Comparison of ENCODE assay signal across 1 cellular context in the genomic region with DNA sequence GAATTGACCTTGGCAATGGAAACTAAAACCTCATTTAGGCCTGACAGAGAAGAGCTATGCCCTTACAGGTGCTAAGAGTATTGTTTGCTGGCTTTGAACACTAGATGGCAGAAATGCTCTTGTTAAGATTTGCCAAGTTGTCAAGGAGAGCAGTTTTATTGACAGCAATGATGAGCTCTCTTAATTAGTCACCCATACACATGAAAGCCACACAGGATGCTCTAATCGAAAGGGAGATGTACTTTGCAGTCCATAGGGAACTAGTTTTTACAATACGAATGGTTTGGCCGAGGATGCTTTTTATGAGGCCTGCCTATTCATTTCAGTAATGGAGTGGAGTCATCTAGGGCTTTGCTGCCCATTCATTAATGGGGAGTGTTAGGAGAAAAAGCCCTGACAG.
TF ChIP-seq lines count a peak whose summit lies in the region.

No MANE protein-coding gene starts in this region.

TF ChIP-seq in HepG2, 621 proteins besides CTCF, POLR2A, EP300 and RAD21 (continued from another document):
- TF ChIP-seq, protein P1, sequence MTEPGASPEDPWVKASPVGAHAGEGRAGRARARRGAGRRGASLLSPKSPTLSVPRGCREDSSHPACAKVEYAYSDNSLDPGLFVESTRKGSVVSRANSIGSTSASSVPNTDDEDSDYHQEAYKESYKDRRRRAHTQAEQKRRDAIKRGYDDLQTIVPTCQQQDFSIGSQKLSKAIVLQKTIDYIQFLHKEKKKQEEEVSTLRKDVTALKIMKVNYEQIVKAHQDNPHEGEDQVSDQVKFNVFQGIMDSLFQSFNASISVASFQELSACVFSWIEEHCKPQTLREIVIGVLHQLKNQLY (CRISPR knock-in tag; IDR thresholded peaks at IDR 0.05), result no peak
- TF ChIP-seq, protein P2, sequence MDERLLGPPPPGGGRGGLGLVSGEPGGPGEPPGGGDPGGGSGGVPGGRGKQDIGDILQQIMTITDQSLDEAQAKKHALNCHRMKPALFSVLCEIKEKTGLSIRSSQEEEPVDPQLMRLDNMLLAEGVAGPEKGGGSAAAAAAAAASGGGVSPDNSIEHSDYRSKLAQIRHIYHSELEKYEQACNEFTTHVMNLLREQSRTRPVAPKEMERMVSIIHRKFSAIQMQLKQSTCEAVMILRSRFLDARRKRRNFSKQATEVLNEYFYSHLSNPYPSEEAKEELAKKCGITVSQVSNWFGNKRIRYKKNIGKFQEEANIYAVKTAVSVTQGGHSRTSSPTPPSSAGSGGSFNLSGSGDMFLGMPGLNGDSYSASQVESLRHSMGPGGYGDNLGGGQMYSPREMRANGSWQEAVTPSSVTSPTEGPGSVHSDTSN (CRISPR knock-in tag; IDR thresholded peaks at IDR 0.05), result 0 out of 2 replicates have a peak, but pooled peaks have one; percentile 8
- TF ChIP-seq SMC3 (IDR thresholded peaks at IDR 0.05; ENCODE audit: low read length), result peak; percentile 28; the same call in 1 of the 2 replicates
